ENCODE assay signal across 10 cellular contexts in the genomic region with DNA sequence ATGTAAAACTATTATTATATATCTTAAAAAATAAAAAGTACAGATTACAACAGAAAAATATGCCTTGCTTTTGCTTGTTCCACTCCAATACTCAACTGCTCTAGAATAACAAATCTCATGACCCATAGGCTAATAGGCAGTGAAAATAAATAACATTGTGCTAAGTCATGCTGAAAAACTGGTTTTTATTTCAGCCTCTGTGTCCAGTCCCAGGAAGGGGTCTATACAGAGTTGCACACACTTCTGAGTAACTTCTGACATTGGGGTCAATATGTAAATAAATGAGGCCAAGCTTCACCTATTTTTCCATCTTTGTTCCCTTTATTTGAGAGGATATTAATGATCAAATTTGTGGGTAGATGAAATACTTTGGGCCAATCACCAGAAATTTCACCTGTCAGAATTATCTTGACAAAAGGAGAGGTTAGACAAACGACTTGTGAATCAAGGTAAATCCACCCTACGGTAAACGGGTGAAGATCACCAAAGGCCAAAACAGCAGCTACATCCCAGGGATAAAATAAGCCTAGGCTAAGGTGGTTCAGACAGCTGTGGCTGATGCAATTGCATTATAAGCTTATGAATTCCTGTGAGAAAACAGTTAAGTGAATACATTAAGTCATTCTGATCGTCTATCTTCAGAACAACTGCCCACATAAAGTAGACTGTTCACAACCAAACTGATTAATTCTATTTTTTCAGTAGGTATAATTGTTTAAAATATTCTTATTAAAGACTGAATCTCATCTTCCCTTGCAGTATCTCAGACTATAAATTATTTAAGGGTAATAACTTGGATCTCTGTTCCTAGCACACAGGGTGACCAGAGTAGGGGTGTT.
A peak's percentile ranks its signal among the peaks of the same experiment; 100 is the strongest.
DNase-seq lines count a peak whose midpoint lies in the region; ATAC-seq and TF ChIP-seq lines count a peak whose summit lies in the region.
"Had no signal": no experiment of that assay in that cellular context is flagged by ENCODE, and none has a peak within 500 bp of the region (broad histone marks: within the 10 kb centered on the region; RNA-seq: fewer than 3 reads in every experiment).

No MANE protein-coding gene starts in this region.

- no peaks in the 10 kb centered on the region; the same call in 1 of the 2 replicates for H3K79me2 ChIP-seq in H9 (ENCODE audit: insufficient read depth, low read length)

- ATAC-seq in SK-N-SH treated with all-trans-retinoic acid at 6 μM for 48 hours: no peak
- no peak for ATAC-seq in GM18517 (IDR thresholded peaks at IDR 0.05; ENCODE audit: unreplicated experiment)

- no peak overlapping the region for H2BK12ac ChIP-seq in H9 (ENCODE audit: insufficient read length, low read depth, low read length)

- no peak overlapping the region for H2AK5ac ChIP-seq in H9 (ENCODE audit: insufficient read length, low read length)

- H4K20me1 ChIP-seq in H9 (ENCODE audit: control insufficient read depth, insufficient read depth, insufficient read length): no peaks in the 10 kb centered on the region

- H2AFZ ChIP-seq in H9 (ENCODE audit: low read length): no peak overlapping the region

- H3K23ac ChIP-seq in H9 (ENCODE audit: insufficient read length, low read depth, low read length): no peak overlapping the region

- H4K91ac ChIP-seq in H9 (ENCODE audit: insufficient read length, low read depth, low read length): no peak overlapping the region

- no peak overlapping the region for H2BK120ac ChIP-seq in H9 (ENCODE audit: low read depth, low read length, poor library complexity, severe bottlenecking)

- no peak overlapping the region for H3T11ph ChIP-seq in H9 (ENCODE audit: low read length)

- no peaks in the 10 kb centered on the region for H3K27me3 Mint-ChIP-seq in H9 (ENCODE audit: low read depth)

- no peak for DNase-seq in H9
- peak; percentile 50 for DNase-seq in fibroblast of villous mesenchyme (ENCODE audit: low read depth)
- DNase-seq in activated T-cell treated with anti-CD3 and anti-CD28 coated beads for 4 hours: no peak
- no peak for DNase-seq in activated CD4-positive, alpha-beta T cell treated with anti-CD3 and anti-CD28 coated beads, Interleukin-2, amount 50 U/mL, for 48 hours
- DNase-seq in T-helper 1 cell: no peak
- DNase-seq: NCI-H1417; NK-92 treated with Interleukin-12 subunit alpha and Interleukin-12 subunit beta, amount 100 ng/mL, for 24 hours had no signal

- no peak for TF ChIP-seq CTCF in H9 (conservative IDR thresholded peaks at IDR 0.05)
- TF ChIP-seq CTCF in fibroblast of villous mesenchyme (IDR thresholded peaks at IDR 0.05; ENCODE audit: insufficient read depth, low read depth, low read length): no peak

- no peak overlapping the region for H3K9ac ChIP-seq in H9 (ENCODE audit: extremely low read depth, insufficient read length, low read length)
- peak overlapping the region; percentile 42 for H3K9ac ChIP-seq in skeletal muscle satellite cell (ENCODE audit: low read depth, low read length)

- no peak overlapping the region for H4K8ac ChIP-seq in H9 (replicated peaks; ENCODE audit: insufficient read length, low read depth, low read length)

- peaks cover 4 to 8% (median 6%) of the 10 kb centered on the region in 3 experiments; a peak in 6 of 7 replicates for H3K36me3 Mint-ChIP-seq in H9 (ENCODE audit: insufficient read depth in 1 of 3, low read depth in 3 of 3)

- peak overlapping the region in 2 of 3 experiments; percentile 81 to 82; a peak in 3 of 7 replicates for H3K27ac Mint-ChIP-seq in H9

- no peak overlapping the region for H4K5ac ChIP-seq in H9 (ENCODE audit: insufficient read length, low read depth, low read length)

- H3K18ac ChIP-seq in H9 (ENCODE audit: insufficient read length, low read depth, low read length): no peak overlapping the region

- H3K9me3 ChIP-seq in H9 (ENCODE audit: control insufficient read depth, low read depth, low read length) (no peaks in the 10 kb centered on the region), skeletal muscle satellite cell (replicated peaks; ENCODE audit: low read length) (no peaks in the 10 kb centered on the region)

- no peak overlapping the region for H2BK5ac ChIP-seq in H9 (ENCODE audit: insufficient read length, low read length)

- no peak overlapping the region for H3K27ac ChIP-seq in H9 (ENCODE audit: insufficient read length, low read depth, low read length)

- no CpG with 5 or more reads among the region's 4 CpGs for WGBS in H9 (ENCODE audit: extremely low coverage, insufficient read length, low lambda C conversion rate)

- no peak overlapping the region for H2BK15ac ChIP-seq in H9 (ENCODE audit: low read depth, low read length)

- H3K14ac ChIP-seq in H9 (ENCODE audit: insufficient read depth, low read length): no peak overlapping the region

- H3K36me3 ChIP-seq in skeletal muscle satellite cell (ENCODE audit: insufficient read depth, low read length): peaks cover 5% of the 10 kb centered on the region

- H3K4me1 ChIP-seq in H9 (ENCODE audit: insufficient read depth, low read length): peaks cover 8% of the 10 kb centered on the region
- H3K4me1 ChIP-seq in skeletal muscle satellite cell (ENCODE audit: control insufficient read depth, insufficient read depth, low read length): peaks cover 36% of the 10 kb centered on the region

- no peak overlapping the region for H3K56ac ChIP-seq in H9 (ENCODE audit: insufficient read length, low read depth, low read length)

- H3K27me3 ChIP-seq in H9 (ENCODE audit: insufficient read depth, low read length) (no peaks in the 10 kb centered on the region), skeletal muscle satellite cell (ENCODE audit: control insufficient read depth, insufficient read depth, low read length) (no peaks in the 10 kb centered on the region)

- peaks cover 32 to 41% of the 10 kb centered on the region in 2 experiments for H3K4me1 Mint-ChIP-seq in H9

- H3K23me2 ChIP-seq in H9 (ENCODE audit: insufficient read length, low read depth, low read length, poor library complexity, severe bottlenecking): no peaks in the 10 kb centered on the region

- no peak overlapping the region for H3K4ac ChIP-seq in H9 (ENCODE audit: low read depth, low read length)

- H3K4me3 Mint-ChIP-seq in H9: no peak overlapping the region

- H3K9me3 Mint-ChIP-seq in H9: no peaks in the 10 kb centered on the region

- H3K79me1 ChIP-seq in H9 (ENCODE audit: insufficient read depth, low read depth, low read length, poor library complexity, severe bottlenecking): peaks cover 2% of the 10 kb centered on the region

- no peak overlapping the region for H2BK20ac ChIP-seq in H9 (ENCODE audit: low read depth, low read length, poor library complexity, severe bottlenecking)

- no peak overlapping the region for H3K4me2 ChIP-seq in H9 (ENCODE audit: insufficient read depth, insufficient read length, low read length)
- H3K4me2 ChIP-seq in skeletal muscle satellite cell (ENCODE audit: low read length): peak overlapping the region; percentile 4

- H3K4me3 ChIP-seq in fibroblast of villous mesenchyme (ENCODE audit: low read depth, low read length): no peak overlapping the region
- no peak overlapping the region for H3K4me3 ChIP-seq in skeletal muscle satellite cell (ENCODE audit: low read length)

TF ChIP-seq in SK-N-SH treated with all-trans-retinoic acid at 6 μM for 48 hours, 23 proteins besides CTCF, POLR2A, EP300 and RAD21:
- peak; percentile 17; the same call in 1 of the 2 replicates for TF ChIP-seq ISL1 (CRISPR knock-in tag; IDR thresholded peaks at IDR 0.05)
- no peak for TF ChIP-seq ESRRG (CRISPR knock-in tag; IDR thresholded peaks at IDR 0.05)
